9 cellular contexts compared by ENCODE assay signal in the genomic region with DNA sequence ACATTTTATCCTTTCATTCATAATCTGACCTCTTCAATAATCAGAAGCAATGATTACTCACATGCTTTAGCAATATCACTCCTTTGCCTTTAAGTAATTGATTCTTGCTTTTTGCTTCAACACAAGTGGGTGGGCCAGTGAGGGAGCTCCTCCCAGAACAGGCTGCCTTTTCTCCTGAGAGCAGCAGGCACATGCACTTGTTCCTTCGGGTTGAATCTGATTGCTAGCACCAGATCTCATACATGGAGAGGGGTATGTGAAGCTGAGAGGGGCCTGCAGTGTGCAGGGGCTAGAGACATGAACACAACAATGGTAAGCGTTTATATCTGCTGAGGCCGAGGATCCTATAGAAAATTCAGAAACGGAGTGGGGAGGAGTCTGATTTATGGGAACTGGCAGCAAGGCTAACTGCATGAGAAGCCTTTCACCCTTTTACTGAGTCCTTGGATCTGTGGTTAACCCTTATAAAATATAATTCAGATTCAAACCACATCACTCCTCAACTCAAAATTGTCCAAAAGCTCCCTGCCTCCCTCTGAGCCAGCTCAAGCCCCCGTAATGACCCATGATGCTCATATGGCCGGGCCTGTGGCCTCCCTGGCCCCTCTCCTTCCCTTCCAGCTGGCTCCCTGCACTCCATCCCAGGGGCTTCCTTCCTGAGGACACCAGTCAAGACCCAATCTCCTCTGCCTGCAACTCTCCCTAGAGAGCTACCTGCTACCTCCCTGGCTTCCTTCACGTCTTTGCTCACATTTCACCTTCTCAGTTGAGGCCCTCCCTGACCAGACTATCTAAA.
"Had no signal": no experiment of that assay in that cellular context is flagged by ENCODE, and none has a peak within 500 bp of the region (broad histone marks: within the 10 kb centered on the region; RNA-seq: fewer than 3 reads in every experiment).

No MANE protein-coding gene starts in this region.

- H3K27me3 Mint-ChIP-seq: activated T-cell treated with anti-CD3 and anti-CD28 coated beads, Interleukin-2, amount 50 U/mL, for 24 hours had no signal

- DNase-seq: activated CD4-positive, alpha-beta T cell treated with anti-CD3 and anti-CD28 coated beads, Interleukin-2, amount 50 U/mL, for 48 hours; activated effector memory CD4-positive, alpha-beta T cell treated with anti-CD3 and anti-CD28 coated beads, Interleukin-2, amount 50 U/mL, for 16 hours; activated T-cell treated with anti-CD3 and anti-CD28 coated beads, Interleukin-2, amount 50 U/mL, for 24 hours; hypothalamus; left ventricle myocardium inferior; stimulated activated CD4-positive, alpha-beta T cell treated with anti-CD3 and anti-CD28 coated beads, Interleukin-1b, Interleukin-23, amount 100 ng/mL, for 48 hours; WERI-Rb-1 had no signal

- H3K4me3 ChIP-seq: adrenal gland, esophagus muscularis mucosa, left ventricle myocardium inferior had no signal

- H3K27ac Mint-ChIP-seq: activated T-cell treated with anti-CD3 and anti-CD28 coated beads, Interleukin-2, amount 50 U/mL, for 24 hours had no signal

- H3K9me3 ChIP-seq: adrenal gland, esophagus muscularis mucosa had no signal

- H3K4me3 Mint-ChIP-seq: activated T-cell treated with anti-CD3 and anti-CD28 coated beads, Interleukin-2, amount 50 U/mL, for 24 hours had no signal

- H3K27me3 ChIP-seq: adrenal gland, esophagus muscularis mucosa had no signal

- H3K27ac ChIP-seq: adrenal gland, esophagus muscularis mucosa, left ventricle myocardium inferior, WERI-Rb-1 had no signal
